In the genomic region with DNA sequence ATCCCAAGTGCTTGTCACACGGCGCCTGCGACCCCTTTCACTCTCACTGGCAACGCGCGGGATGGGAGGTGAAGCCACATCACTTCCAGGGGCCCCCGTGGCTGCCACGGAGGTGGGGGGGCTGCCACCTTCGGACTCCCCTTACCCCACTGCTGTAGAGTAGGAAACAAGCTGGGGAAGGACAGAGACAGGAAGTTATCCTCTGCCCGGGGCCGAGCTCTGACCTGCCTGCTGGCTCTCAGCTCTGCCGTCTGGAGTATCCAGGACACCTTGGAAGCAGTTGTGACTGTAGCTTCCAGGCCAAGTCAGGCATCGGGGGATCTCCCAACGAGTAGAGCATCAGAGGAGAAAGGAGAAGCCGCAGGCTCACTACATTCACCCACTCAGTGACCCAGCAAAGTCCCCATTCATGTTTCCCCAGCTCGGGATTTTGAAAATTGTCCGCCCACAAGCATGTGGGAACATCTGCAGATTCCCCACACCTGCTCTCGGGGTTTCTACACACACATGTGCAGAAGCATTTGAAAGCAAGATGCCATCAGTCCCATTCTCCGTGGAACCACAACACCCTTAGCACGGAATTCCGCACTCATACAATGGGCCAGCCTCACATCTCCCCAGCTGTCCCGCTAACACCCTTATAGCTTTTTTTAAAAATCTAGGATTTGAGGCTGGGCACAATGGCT, we compare ENCODE assay signal across 9 cellular contexts. TPM values are rescaled to one million over a fixed set of nuclear protein-coding genes. Genes with fewer than 3 reads are reported as not detected.
DNase-seq lines count a peak whose midpoint lies in the region; ATAC-seq and TF ChIP-seq lines count a peak whose summit lies in the region.
"Had no signal": no experiment of that assay in that cellular context is flagged by ENCODE, and none has a peak within 500 bp of the region (broad histone marks: within the 10 kb centered on the region; RNA-seq: fewer than 3 reads in every experiment).

No MANE protein-coding gene starts in this region.

- H3K27me3 ChIP-seq in ascending aorta = no peaks in the 10 kb centered on the region

- peaks cover 51% of the 10 kb centered on the region for H3K4me1 Mint-ChIP-seq in activated naive CD4-positive, alpha-beta T cell treated with anti-CD3 and anti-CD28 coated beads, Interleukin-2, amount 50 U/mL, for 24 hours
- H3K4me1 Mint-ChIP-seq in activated naive CD4-positive, alpha-beta T cell treated with anti-CD3 and anti-CD28 coated beads, Interleukin-2, amount 10 ng/mL, durations not matched to agents 7 days and 5 days = peaks cover 64% of the 10 kb centered on the region
- H3K4me1 Mint-ChIP-seq in memory B cell = peaks cover 25% of the 10 kb centered on the region
- peaks cover 28% of the 10 kb centered on the region for H3K4me1 Mint-ChIP-seq in stimulated activated memory B cell treated with anti-CD40 and anti-IgM and Interleukin-4, amounts not matched to agents 10 μg/mL and 1 μg/mL and 100 μg/mL, for 72 hours

- CTCF ChIA-PET in activated naive CD4-positive, alpha-beta T cell treated with anti-CD3 and anti-CD28 coated beads, Interleukin-2, amount 10 ng/mL, durations not matched to agents 7 days and 5 days (lab: Charles Lee) = no interaction called here

- no peak for TF ChIP-seq CTCF in ascending aorta (IDR thresholded peaks at IDR 0.05)

- H3K9me3 Mint-ChIP-seq in activated naive CD4-positive, alpha-beta T cell treated with anti-CD3 and anti-CD28 coated beads, Interleukin-2, amount 50 U/mL, for 24 hours = no peaks in the 10 kb centered on the region
- no peaks in the 10 kb centered on the region for H3K9me3 Mint-ChIP-seq in activated naive CD4-positive, alpha-beta T cell treated with anti-CD3 and anti-CD28 coated beads, Interleukin-2, amount 10 ng/mL, durations not matched to agents 7 days and 5 days
- no peaks in the 10 kb centered on the region for H3K9me3 Mint-ChIP-seq in memory B cell
- H3K9me3 Mint-ChIP-seq in stimulated activated memory B cell treated with anti-CD40 and anti-IgM and Interleukin-4, amounts not matched to agents 10 μg/mL and 1 μg/mL and 100 μg/mL, for 72 hours = no peaks in the 10 kb centered on the region

- peak overlapping the region; percentile 62 for H3K4me3 Mint-ChIP-seq in activated naive CD4-positive, alpha-beta T cell treated with anti-CD3 and anti-CD28 coated beads, Interleukin-2, amount 50 U/mL, for 24 hours
- H3K4me3 Mint-ChIP-seq in activated naive CD4-positive, alpha-beta T cell treated with anti-CD3 and anti-CD28 coated beads, Interleukin-2, amount 10 ng/mL, durations not matched to agents 7 days and 5 days = no peak overlapping the region
- H3K4me3 Mint-ChIP-seq in memory B cell = peak overlapping the region; percentile 29
- no peak overlapping the region for H3K4me3 Mint-ChIP-seq in stimulated activated memory B cell treated with anti-CD40 and anti-IgM and Interleukin-4, amounts not matched to agents 10 μg/mL and 1 μg/mL and 100 μg/mL, for 72 hours

- no peak for DNase-seq in activated naive CD4-positive, alpha-beta T cell treated with anti-CD3 and anti-CD28 coated beads, Interleukin-2, amount 10 ng/mL, durations not matched to agents 7 days and 5 days
- DNase-seq in ascending aorta (ENCODE audit: low spot score in 2 of 2) (no peak), memory B cell (ENCODE audit: low spot score in 2 of 2) (no peak)
- DNase-seq in activated CD4-positive, CD25-positive, alpha-beta regulatory T cell treated with anti-CD3 and anti-CD28 coated beads, Interleukin-2, amount 50 U/mL, for 72 hours = no peak
- DNase-seq: SHP77 treated with DMSO at 0.1 percent for 48 hours had no signal

- H3K4me1 ChIP-seq in ascending aorta (no peaks in the 10 kb centered on the region), urinary bladder (ENCODE audit: insufficient read depth) (no peaks in the 10 kb centered on the region)

- no peaks in the 10 kb centered on the region for H3K27me3 Mint-ChIP-seq in activated naive CD4-positive, alpha-beta T cell treated with anti-CD3 and anti-CD28 coated beads, Interleukin-2, amount 50 U/mL, for 24 hours
- peaks cover 37% of the 10 kb centered on the region for H3K27me3 Mint-ChIP-seq in activated naive CD4-positive, alpha-beta T cell treated with anti-CD3 and anti-CD28 coated beads, Interleukin-2, amount 10 ng/mL, durations not matched to agents 7 days and 5 days
- H3K27me3 Mint-ChIP-seq in memory B cell = peaks cover 32% of the 10 kb centered on the region
- H3K27me3 Mint-ChIP-seq in stimulated activated memory B cell treated with anti-CD40 and anti-IgM and Interleukin-4, amounts not matched to agents 10 μg/mL and 1 μg/mL and 100 μg/mL, for 72 hours = peaks cover 54% of the 10 kb centered on the region

- H3K36me3 ChIP-seq in ascending aorta (no peaks in the 10 kb centered on the region), urinary bladder (ENCODE audit: insufficient read depth) (no peaks in the 10 kb centered on the region)

- intact Hi-C loops in ascending aorta (cut with DNase I) = no loop called here

- H3K27ac ChIP-seq in ascending aorta (no peak overlapping the region), urinary bladder (ENCODE audit: low read depth) (no peak overlapping the region)

- H3K9me3 ChIP-seq in ascending aorta = no peaks in the 10 kb centered on the region

- H3K4me3 ChIP-seq in ascending aorta = peak overlapping the region; percentile 42 to 59
- peak overlapping the region; percentile 40 for H3K4me3 ChIP-seq in urinary bladder (ENCODE audit: low read depth, low read length)

- H3K27ac Mint-ChIP-seq in activated naive CD4-positive, alpha-beta T cell treated with anti-CD3 and anti-CD28 coated beads, Interleukin-2, amount 50 U/mL, for 24 hours = no peak overlapping the region
- no peak overlapping the region for H3K27ac Mint-ChIP-seq in activated naive CD4-positive, alpha-beta T cell treated with anti-CD3 and anti-CD28 coated beads, Interleukin-2, amount 10 ng/mL, durations not matched to agents 7 days and 5 days
- no peak overlapping the region for H3K27ac Mint-ChIP-seq in memory B cell
- H3K27ac Mint-ChIP-seq in stimulated activated memory B cell treated with anti-CD40 and anti-IgM and Interleukin-4, amounts not matched to agents 10 μg/mL and 1 μg/mL and 100 μg/mL, for 72 hours = no peak overlapping the region

- no peaks in the 10 kb centered on the region for H3K36me3 Mint-ChIP-seq in activated naive CD4-positive, alpha-beta T cell treated with anti-CD3 and anti-CD28 coated beads, Interleukin-2, amount 50 U/mL, for 24 hours
- no peaks in the 10 kb centered on the region for H3K36me3 Mint-ChIP-seq in activated naive CD4-positive, alpha-beta T cell treated with anti-CD3 and anti-CD28 coated beads, Interleukin-2, amount 10 ng/mL, durations not matched to agents 7 days and 5 days
- H3K36me3 Mint-ChIP-seq in memory B cell = no peaks in the 10 kb centered on the region
- no peaks in the 10 kb centered on the region for H3K36me3 Mint-ChIP-seq in stimulated activated memory B cell treated with anti-CD40 and anti-IgM and Interleukin-4, amounts not matched to agents 10 μg/mL and 1 μg/mL and 100 μg/mL, for 72 hours

- ATAC-seq in memory B cell (ENCODE audit: low read depth) (no peak), GM21737 (IDR thresholded peaks at IDR 0.05; ENCODE audit: unreplicated experiment) (no peak)
- ATAC-seq in stimulated activated memory B cell treated with anti-CD40 and anti-IgM and Interleukin-4, amounts not matched to agents 10 μg/mL and 1 μg/mL and 100 μg/mL, for 72 hours = no peak

- 33% methylated on average over 22 of the region's 22 CpGs for WGBS in urinary bladder

RNA-seq across cellular contexts. Expression of gene PDZD4, which starts 10.8 kb away (rescaled TPM):
- total RNA-seq in ascending aorta (23.2 TPM), urinary bladder (6.6 TPM)
- polyA plus RNA-seq in urinary bladder = 28.0 TPM

RNA-seq across cellular contexts. Expression of gene SSR4, which starts 25.1 kb away (rescaled TPM):
- total RNA-seq in ascending aorta (331 TPM), urinary bladder (102 TPM)
- 326 TPM for polyA plus RNA-seq in urinary bladder

RNA-seq across cellular contexts. Expression of gene IDH3G, which starts 25.4 kb away (rescaled TPM):
- 351 TPM for total RNA-seq in ascending aorta
- 21.0 TPM for total RNA-seq in urinary bladder
- 67.4 TPM for polyA plus RNA-seq in urinary bladder

RNA-seq across cellular contexts. Expression of gene SRPK3, which starts 38.7 kb away (rescaled TPM):
- total RNA-seq in ascending aorta (4.5 TPM), urinary bladder (4.3 TPM)
- polyA plus RNA-seq in urinary bladder = 2.3 TPM

RNA-seq across cellular contexts. Expression of gene PLXNB3, which starts 55.5 kb away (rescaled TPM):
- total RNA-seq in ascending aorta (99.1 TPM), urinary bladder (5.9 TPM)
- 25.8 TPM for polyA plus RNA-seq in urinary bladder

Comparison
In these comparisons a context has a peak if more than half of its experiments do, and no peak if none do; other contexts are left out.
1. H3K4me3 Mint-ChIP-seq: peak in activated naive CD4-positive, alpha-beta T cell treated with anti-CD3 and anti-CD28 coated beads, Interleukin-2, amount 50 U/mL, for 24 hours (single experiment) and memory B cell (single experiment); none in activated naive CD4-positive, alpha-beta T cell treated with anti-CD3 and anti-CD28 coated beads, Interleukin-2, amount 10 ng/mL, durations not matched to agents 7 days and 5 days (single experiment) and stimulated activated memory B cell treated with anti-CD40 and anti-IgM and Interleukin-4, amounts not matched to agents 10 μg/mL and 1 μg/mL and 100 μg/mL, for 72 hours (single experiment).
2. RNA of gene IDH3G, which starts 25.4 kb away (total RNA-seq): 351 TPM in ascending aorta (single experiment); 21.0 TPM in urinary bladder (single experiment); every median in the first group is over 10 times any median in the second.